ENCODE assay signal across 18 cellular contexts in genomic region chr11:34784318-34784841, GRCh38.
DNase-seq lines count a peak whose midpoint lies in the region; ATAC-seq, FAIRE-seq and TF ChIP-seq lines count a peak whose summit lies in the region.
"Had no signal": no experiment of that assay in that cellular context is flagged by ENCODE, and none has a peak within 500 bp of the region (broad histone marks: within the 10 kb centered on the region; RNA-seq: fewer than 3 reads in every experiment).

No MANE protein-coding gene starts in this region.

- H3K36me3 ChIP-seq in KMS-11 (ENCODE audit: insufficient read depth): no peaks in the 10 kb centered on the region
- H3K36me3 ChIP-seq in HepG2 (replicated peaks in 1 of 2; ENCODE audit: control insufficient read depth in 1 of 2, insufficient read depth in 2 of 2, low read length in 2 of 2): no peaks in the 10 kb centered on the region
- H3K36me3 ChIP-seq: BLaER1 had no signal

- CTCF ChIA-PET in Calu3 (lab: Charles Lee): no interaction called here
- CTCF ChIA-PET in HepG2 (lab: Yijun Ruan, JAX; ENCODE audit: low intra/inter-chr PET ratio, low total read pairs): no interaction called here
- CTCF ChIA-PET in activated naive CD4-positive, alpha-beta T cell treated with anti-CD3 and anti-CD28 coated beads, Interleukin-2, amount 10 ng/mL, durations not matched to agents 7 days and 5 days (lab: Charles Lee): no interaction called here

- ATAC-seq in HepG2 (peak; percentile 83), HG02938 (IDR thresholded peaks at IDR 0.05; ENCODE audit: unreplicated experiment) (no peak), HG03457 (IDR thresholded peaks at IDR 0.05; ENCODE audit: unreplicated experiment) (no peak)
- ATAC-seq: SK-N-SH treated with all-trans-retinoic acid at 6 μM for 48 hours had no signal

- peaks cover 4% of the 10 kb centered on the region for H3K9me3 ChIP-seq in HepG2 (ENCODE audit: low read length)

- H3K27me3 ChIP-seq in KMS-11 (ENCODE audit: insufficient read depth, low read depth) (no peaks in the 10 kb centered on the region), HepG2 (ENCODE audit: control insufficient read depth in 1 of 2, insufficient read depth in 2 of 2, low read length in 2 of 2) (no peaks in the 10 kb centered on the region)
- H3K27me3 ChIP-seq: BLaER1 had no signal

- H3K4me1 ChIP-seq in KMS-11 (ENCODE audit: low read depth, poor library complexity, severe bottlenecking) (peaks cover 63% of the 10 kb centered on the region), HepG2 (ENCODE audit: insufficient read depth, low read length) (peaks cover 46% of the 10 kb centered on the region)

- H3K27ac ChIP-seq in KMS-11: peak overlapping the region; percentile 91
- peak overlapping the region; percentile 57 for H3K27ac ChIP-seq in epithelial cell of prostate
- peak overlapping the region; percentile 92 for H3K27ac ChIP-seq in HepG2 (ENCODE audit: extremely low read length, insufficient read depth, low read length)
- H3K27ac ChIP-seq: BLaER1, RWPE1 had no signal

- peak overlapping the region; percentile 48; the same call in 1 of the 2 replicates for H3K9ac ChIP-seq in KMS-11
- H3K9ac ChIP-seq in HepG2 (ENCODE audit: insufficient read depth, low read depth, low read length): peak overlapping the region; percentile 68
- H3K9ac ChIP-seq: BLaER1 had no signal

- no peak for DNase-seq in Calu3
- peak; percentile 58 for DNase-seq in epithelial cell of prostate (ENCODE audit: low read depth, low spot score)
- DNase-seq in HepG2 (ENCODE audit: low spot score): peak; percentile 92
- DNase-seq in activated naive CD4-positive, alpha-beta T cell treated with anti-CD3 and anti-CD28 coated beads, Interleukin-2, amount 10 ng/mL, durations not matched to agents 7 days and 5 days: no peak
- no peak for DNase-seq in HuH-7.5 (ENCODE audit: low spot score)
- DNase-seq: CD4-positive, alpha-beta memory T cell; DND-41; NCI-H1105; NCI-H774; SIG-M5 had no signal

- H3K9me3 Mint-ChIP-seq in Calu3 (ENCODE audit: low read depth, unreplicated experiment): peaks cover 2% of the 10 kb centered on the region
- no peaks in the 10 kb centered on the region for H3K9me3 Mint-ChIP-seq in activated naive CD4-positive, alpha-beta T cell treated with anti-CD3 and anti-CD28 coated beads, Interleukin-2, amount 10 ng/mL, durations not matched to agents 7 days and 5 days

- H3K4me3 Mint-ChIP-seq in Calu3 (ENCODE audit: low read depth, unreplicated experiment): peak overlapping the region; percentile 7
- H3K4me3 Mint-ChIP-seq in activated naive CD4-positive, alpha-beta T cell treated with anti-CD3 and anti-CD28 coated beads, Interleukin-2, amount 10 ng/mL, durations not matched to agents 7 days and 5 days: no peak overlapping the region
- H3K4me3 Mint-ChIP-seq: CD4-positive, alpha-beta memory T cell; IgD-negative memory B cell had no signal

- no peaks in the 10 kb centered on the region for H3K27me3 Mint-ChIP-seq in Calu3 (ENCODE audit: unreplicated experiment)
- peaks cover 8% of the 10 kb centered on the region for H3K27me3 Mint-ChIP-seq in activated naive CD4-positive, alpha-beta T cell treated with anti-CD3 and anti-CD28 coated beads, Interleukin-2, amount 10 ng/mL, durations not matched to agents 7 days and 5 days

- peaks cover 48% of the 10 kb centered on the region for H3K4me1 Mint-ChIP-seq in Calu3 (ENCODE audit: low read depth, unreplicated experiment)
- H3K4me1 Mint-ChIP-seq in activated naive CD4-positive, alpha-beta T cell treated with anti-CD3 and anti-CD28 coated beads, Interleukin-2, amount 10 ng/mL, durations not matched to agents 7 days and 5 days: no peaks in the 10 kb centered on the region
- H3K4me1 Mint-ChIP-seq: CD4-positive, alpha-beta memory T cell; IgD-negative memory B cell had no signal

- H3K27ac Mint-ChIP-seq in Calu3 (ENCODE audit: unreplicated experiment): peak overlapping the region; percentile 76
- H3K27ac Mint-ChIP-seq in activated naive CD4-positive, alpha-beta T cell treated with anti-CD3 and anti-CD28 coated beads, Interleukin-2, amount 10 ng/mL, durations not matched to agents 7 days and 5 days: no peak overlapping the region
- H3K27ac Mint-ChIP-seq: CD4-positive, alpha-beta memory T cell had no signal

- H3K79me2 ChIP-seq in KMS-11 (ENCODE audit: insufficient read depth, low read depth) (no peaks in the 10 kb centered on the region), HepG2 (ENCODE audit: insufficient read depth, low read length) (no peaks in the 10 kb centered on the region)

- in situ Hi-C loops in HepG2 (cut with HindIII; ENCODE audit: extremely low pct_ligation_motif_present, low pct_unique_long_range_greater_than_20kb): loop anchor here (10.0 kb wide), 1 partner anchor 120 kb away; no protein-coding TSS in a partner anchor

- TF ChIP-seq CTCF in Calu3 (IDR thresholded peaks at IDR 0.05; ENCODE audit: unreplicated experiment) (no peak), KMS-11 (conservative IDR thresholded peaks at IDR 0.05; ENCODE audit: low read depth, low read length) (no peak), HepG2 (CRISPR knock-in tag; IDR thresholded peaks at IDR 0.05) (no peak)

- no peak for TF ChIP-seq RAD21 in HepG2 (CRISPR knock-in tag; IDR thresholded peaks at IDR 0.05)

- POLR2A ChIA-PET in HepG2 (lab: Yijun Ruan, JAX): interaction anchor here (1.4 to 1.6 kb wide), 2 partner anchors 184 to 199 kb away, joined by 3 to 5 read pairs; no protein-coding TSS in a partner anchor

- BruUV-seq in Calu3 (replicated peaks; lab: Mats Ljungman, UMichigan) (no TSS peak), HepG2 (replicated peaks; lab: Mats Ljungman, UMichigan) (TSS peak; percentile 85)

- H2AFZ ChIP-seq in KMS-11 (ENCODE audit: low read depth) (peak overlapping the region; percentile 57), HepG2 (ENCODE audit: low read length) (peak overlapping the region; percentile 5)

- intact Hi-C loops in Calu3 (cut with micrococcal nuclease; ENCODE audit: unreplicated experiment) (no loop called here), HepG2 (cut with micrococcal nuclease; ENCODE audit: unreplicated experiment) (loop anchor here (1.0 to 2.0 kb wide), 3 partner anchors 41 to 198 kb away; no protein-coding TSS in a partner anchor)

- 0% methylated on average over 2 of the region's 2 CpGs for WGBS in HepG2 (ENCODE audit: low lambda C conversion rate)

- no peaks in the 10 kb centered on the region for H4K20me1 ChIP-seq in KMS-11 (ENCODE audit: insufficient read depth)
- no peaks in the 10 kb centered on the region for H4K20me1 ChIP-seq in HepG2 (ENCODE audit: insufficient read depth, low read length)
- H4K20me1 ChIP-seq: BLaER1 had no signal

- FAIRE-seq in HepG2 (lab: Jason Lieb, UNC): peak; percentile 61
- FAIRE-seq: D721Med had no signal

- TF ChIP-seq EP300 in HepG2 (IDR thresholded peaks at IDR 0.05; ENCODE audit: low read depth in 2 of 2, low read length in 2 of 2): peak in 1 of 2 experiments; percentile 95; a peak in 2 of 4 replicates
- TF ChIP-seq EP300 in HepG2 (CRISPR knock-in tag; IDR thresholded peaks at IDR 0.05; ENCODE audit: borderline replicate concordance): peak; percentile 37; the same call in 1 of the 2 replicates

- H3K4me3 ChIP-seq in KMS-11 (IDR thresholded peaks at IDR 0.05; ENCODE audit: insufficient read depth, low read depth, low read length) (no peak overlapping the region), HepG2 (replicated peaks in 1 of 3; ENCODE audit: insufficient read depth in 1 of 3, low read depth in 2 of 3, low read length in 3 of 3) (peak overlapping the region; percentile 2 to 38 (median 26); a peak in 4 of 6 replicates)
- H3K4me3 ChIP-seq: BLaER1 had no signal

- no peak for TF ChIP-seq POLR2A in HepG2 (IDR thresholded peaks at IDR 0.05; ENCODE audit: insufficient read depth in 1 of 2, low read depth in 2 of 2, low read length in 2 of 2)

- H3K36me3 Mint-ChIP-seq in Calu3 (ENCODE audit: insufficient read depth, unreplicated experiment): peaks cover 10% of the 10 kb centered on the region
- no peaks in the 10 kb centered on the region for H3K36me3 Mint-ChIP-seq in activated naive CD4-positive, alpha-beta T cell treated with anti-CD3 and anti-CD28 coated beads, Interleukin-2, amount 10 ng/mL, durations not matched to agents 7 days and 5 days

- H3K4me2 ChIP-seq in KMS-11 (peak overlapping the region; percentile 97), HepG2 (ENCODE audit: low read depth, low read length) (peak overlapping the region; percentile 74)
- H3K4me2 ChIP-seq: BLaER1 had no signal

TF ChIP-seq in HepG2, 621 proteins besides CTCF, POLR2A, EP300 and RAD21 (continues in another document):
- TF ChIP-seq, protein P1, sequence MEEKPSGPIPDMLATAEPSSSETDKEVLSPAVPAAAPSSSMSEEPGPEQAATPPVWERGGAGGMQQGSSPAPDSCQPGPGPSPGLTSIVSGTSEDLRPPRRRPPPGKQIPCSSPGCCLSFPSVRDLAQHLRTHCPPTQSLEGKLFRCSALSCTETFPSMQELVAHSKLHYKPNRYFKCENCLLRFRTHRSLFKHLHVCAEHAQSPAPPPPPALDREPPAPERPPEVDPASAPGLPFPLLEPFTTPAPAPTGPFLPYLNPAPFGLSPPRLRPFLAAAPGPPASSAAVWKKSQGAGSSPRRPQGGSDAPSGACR (CRISPR knock-in tag; IDR thresholded peaks at IDR 0.05): peak; percentile 25; the same call in 1 of the 2 replicates
- TF ChIP-seq CEBPG (CRISPR knock-in tag; IDR thresholded peaks at IDR 0.05): peak; percentile 83
- TF ChIP-seq MIER2 (CRISPR knock-in tag; IDR thresholded peaks at IDR 0.05): no peak

Comparison
In these comparisons a context has a peak if more than half of its experiments do, and no peak if none do; other contexts are left out.
1. DNase-seq: peak in epithelial cell of prostate (single experiment) and HepG2 (single experiment); none in Calu3 (single experiment), activated naive CD4-positive, alpha-beta T cell treated with anti-CD3 and anti-CD28 coated beads, Interleukin-2, amount 10 ng/mL, durations not matched to agents 7 days and 5 days (single experiment) and HuH-7.5 (single experiment).
2. Peak in every context shown above with its lines, with median percentiles within 50 percentile points of each other: H3K27ac ChIP-seq.